Comparison of ENCODE assay signal across 18 cellular contexts in genomic region chr14:99541211-99541610, GRCh38.
DNase-seq lines count a peak whose midpoint lies in the region; ATAC-seq, FAIRE-seq and TF ChIP-seq lines count a peak whose summit lies in the region.
"Had no signal": no experiment of that assay in that cellular context is flagged by ENCODE, and none has a peak within 500 bp of the region (broad histone marks: within the 10 kb centered on the region; RNA-seq: fewer than 3 reads in every experiment).

No MANE protein-coding gene starts in this region.

- no peaks in the 10 kb centered on the region for H3K36me3 Mint-ChIP-seq in nephron progenitor cell (ENCODE audit: low read depth)
- no peaks in the 10 kb centered on the region for H3K36me3 Mint-ChIP-seq in HFFc6 (ENCODE audit: low read depth)
- H3K36me3 Mint-ChIP-seq: CD14-positive monocyte had no signal

- no peak overlapping the region for H3K23ac ChIP-seq in H1 (ENCODE audit: insufficient read length)

- 0 out of 2 replicates have a peak overlapping the region, but pooled peaks have one; percentile 10 for H3K4me2 ChIP-seq in PC-9
- H3K4me2 ChIP-seq in H1 (ENCODE audit: insufficient read depth in 1 of 2, low read depth in 2 of 2, low read length in 2 of 2): no peak overlapping the region

- CTCF ChIA-PET in PC-9 (lab: Charles Lee) (no interaction called here), H1 (lab: Charles Lee; ENCODE audit: partially characterized antibody) (interaction anchor here (0.8 to 3.6 kb wide), 17 partner anchors 8 to 87 kb away, joined by 3 to 19 read pairs (median 4); no protein-coding TSS in a partner anchor)

- H3K27ac Mint-ChIP-seq in nephron progenitor cell: no peak overlapping the region
- no peak overlapping the region; the same call in 1 of the 2 replicates for H3K27ac Mint-ChIP-seq in HFFc6

- H3K9ac ChIP-seq in H1 (replicated peaks in 1 of 4; ENCODE audit: extremely low read depth in 1 of 4, low read depth in 3 of 4, low read length in 3 of 4): no peak overlapping the region
- H3K9ac ChIP-seq: GM23248 had no signal

- H4K8ac ChIP-seq in H1 (ENCODE audit: extremely low read depth, insufficient read depth, low read length): no peak overlapping the region

- H3K18ac ChIP-seq in H1 (ENCODE audit: extremely low read depth, low read length): no peak overlapping the region

- H3K36me3 ChIP-seq in BE2C: no peaks in the 10 kb centered on the region; the same call in 1 of the 2 replicates
- no peaks in the 10 kb centered on the region for H3K36me3 ChIP-seq in PC-9 (ENCODE audit: low read depth)
- H3K36me3 ChIP-seq in H1 (ENCODE audit: control insufficient read depth in 2 of 4, insufficient read depth in 4 of 4, low read length in 3 of 4): no peaks in the 10 kb centered on the region
- H3K36me3 ChIP-seq: SJSA1 had no signal

- POLR2A ChIA-PET in PC-9 (lab: Charles Lee; ENCODE audit: unreplicated experiment) (no interaction called here), H1 (lab: Charles Lee; ENCODE audit: partially characterized antibody) (no interaction called here)

- H3F3A ChIP-seq in PC-9 (ENCODE audit: insufficient read depth, low read depth): no peaks in the 10 kb centered on the region

- no peak overlapping the region for H3K27ac ChIP-seq in PC-9
- H3K27ac ChIP-seq in H1 (ENCODE audit: low read depth, low read length): no peak overlapping the region
- H3K27ac ChIP-seq: GM23248, SJSA1 had no signal

- H3K56ac ChIP-seq in H1 (replicated peaks; ENCODE audit: insufficient read length, low read depth, low read length): no peak overlapping the region

- no peaks in the 10 kb centered on the region for H3K9me3 ChIP-seq in BE2C
- no peaks in the 10 kb centered on the region for H3K9me3 ChIP-seq in PC-9 (ENCODE audit: insufficient read depth, low read depth)
- no peaks in the 10 kb centered on the region for H3K9me3 ChIP-seq in H1 (ENCODE audit: insufficient read depth in 2 of 2, low read depth in 1 of 2, low read length in 1 of 2)
- H3K9me3 ChIP-seq: SJSA1 had no signal

- H2BK120ac ChIP-seq in H1 (replicated peaks; ENCODE audit: low read depth, low read length): no peak overlapping the region

- no peak overlapping the region for H2BK15ac ChIP-seq in H1 (ENCODE audit: low read length)

- H3K9me3 Mint-ChIP-seq in nephron progenitor cell (no peaks in the 10 kb centered on the region), HFFc6 (no peaks in the 10 kb centered on the region)
- H3K9me3 Mint-ChIP-seq: CD14-positive monocyte had no signal

- 93% methylated on average over 10 of the region's 10 CpGs; no CpG with 5 or more reads in 1 of the 2 experiments for WGBS in H1 (ENCODE audit: extremely low coverage in 1 of 2, insufficient coverage in 1 of 2, insufficient read length in 1 of 2, insufficient replicate concordance in 2 of 2, low coverage in 1 of 2, low lambda C conversion rate in 2 of 2, missing lambda C conversion rate in 1 of 2), 2 experiments

- no peaks in the 10 kb centered on the region for H3K9me2 ChIP-seq in PC-9 (ENCODE audit: insufficient read depth)

- H3K4me3 Mint-ChIP-seq in nephron progenitor cell (peak overlapping the region; percentile 54), HFFc6 (no peak overlapping the region)
- H3K4me3 Mint-ChIP-seq: CD14-positive monocyte had no signal

- intact Hi-C loops in PC-9 (cut with micrococcal nuclease; ENCODE audit: unreplicated experiment): no loop called here

- H3K27me3 ChIP-seq in BE2C (no peaks in the 10 kb centered on the region), PC-9 (ENCODE audit: insufficient read depth, low read depth) (no peaks in the 10 kb centered on the region), H1 (replicated peaks in 1 of 4; ENCODE audit: control insufficient read depth in 3 of 4, extremely low read depth in 1 of 4, insufficient read depth in 3 of 4, low read length in 3 of 4) (no peaks in the 10 kb centered on the region)
- H3K27me3 ChIP-seq: SJSA1 had no signal

- no peak for FAIRE-seq in H1 (lab: Jason Lieb, UNC)
- FAIRE-seq in GM19239 (lab: Jason Lieb, UNC): no peak

- TF ChIP-seq CTCF in BE2C (IDR thresholded peaks at IDR 0.05; ENCODE audit: low read depth, low read length) (no peak), PC-9 (conservative IDR thresholded peaks at IDR 0.05) (no peak), H1 (IDR thresholded peaks at IDR 0.05; ENCODE audit: control extremely low read depth in 1 of 3, insufficient read depth in 1 of 3, low read depth in 1 of 3, low read length in 3 of 3) (no peak), nephron progenitor cell (IDR thresholded peaks at IDR 0.05) (no peak), HFFc6 (IDR thresholded peaks at IDR 0.05) (no peak)

- no TSS peak for BruUV-seq in PC-9 (replicated peaks; lab: Mats Ljungman, UMichigan)

- H4K5ac ChIP-seq in H1 (ENCODE audit: insufficient read length, low read depth, low read length): no peak overlapping the region

- H3K4me1 Mint-ChIP-seq in nephron progenitor cell (peaks cover 88% of the 10 kb centered on the region), HFFc6 (ENCODE audit: low read depth) (peaks cover 53% of the 10 kb centered on the region)
- H3K4me1 Mint-ChIP-seq: CD14-positive monocyte had no signal

- no peak overlapping the region for H2BK5ac ChIP-seq in H1 (ENCODE audit: low read depth, low read length)

- H2AFZ ChIP-seq in PC-9 (no peak overlapping the region), H1 (ENCODE audit: low read length) (no peak overlapping the region)
- H2AFZ ChIP-seq: GM23248 had no signal

- no peak for ATAC-seq in HG03135 (IDR thresholded peaks at IDR 0.05; ENCODE audit: unreplicated experiment)
- no peak for ATAC-seq in HG03571 (IDR thresholded peaks at IDR 0.05; ENCODE audit: unreplicated experiment)

- TF ChIP-seq EP300 in H1 (IDR thresholded peaks at IDR 0.05; ENCODE audit: borderline replicate concordance in 1 of 2, low read depth in 2 of 2, low read length in 2 of 2): no peak

- H3K4me3 ChIP-seq in BE2C (ENCODE audit: low read depth, low read length) (peak overlapping the region; percentile 14; the same call in 1 of the 2 replicates), PC-9 (no peak overlapping the region), H1 (ENCODE audit: extremely low read depth in 1 of 4, insufficient read depth in 2 of 4, low read depth in 3 of 4, low read length in 4 of 4) (no peak overlapping the region)
- H3K4me3 ChIP-seq: GM23248, SJSA1 had no signal

- no peak for TF ChIP-seq POLR2A in H1 (IDR thresholded peaks at IDR 0.05; ENCODE audit: control extremely low read depth in 1 of 2, low read depth in 2 of 2, low read length in 2 of 2)

- H3K79me1 ChIP-seq in H1 (ENCODE audit: low read depth, low read length): peaks cover 34% of the 10 kb centered on the region

- no peak overlapping the region for H4K91ac ChIP-seq in H1 (replicated peaks; ENCODE audit: insufficient read length, low read length)

- H3K27me3 Mint-ChIP-seq in nephron progenitor cell (ENCODE audit: low read depth, poor library complexity): peaks cover 8% of the 10 kb centered on the region
- H3K27me3 Mint-ChIP-seq in HFFc6 (ENCODE audit: insufficient read depth): peaks cover 6% of the 10 kb centered on the region

- H3K4me1 ChIP-seq in BE2C (peaks cover 78% of the 10 kb centered on the region), PC-9 (replicated peaks; ENCODE audit: insufficient read depth) (peaks cover 20% of the 10 kb centered on the region), H1 (replicated peaks in 1 of 4; ENCODE audit: control insufficient read depth in 3 of 4, insufficient read depth in 4 of 4, low read length in 3 of 4) (peaks cover 6 to 43% (median 24%) of the 10 kb centered on the region in 4 experiments)

- H4K20me1 ChIP-seq in PC-9 (ENCODE audit: insufficient read depth) (no peaks in the 10 kb centered on the region), H1 (replicated peaks in 1 of 2; ENCODE audit: control insufficient read depth in 1 of 2, insufficient read depth in 2 of 2, low read length in 2 of 2) (peaks cover 10 to 21% of the 10 kb centered on the region in 2 experiments)

- H2BK12ac ChIP-seq in H1 (ENCODE audit: low read depth, low read length): no peak overlapping the region

- H3K79me2 ChIP-seq in PC-9 (ENCODE audit: low read depth): no peaks in the 10 kb centered on the region
- peaks cover 0 to 75% of the 10 kb centered on the region in 2 experiments; a peak in 2 of 4 replicates for H3K79me2 ChIP-seq in H1 (ENCODE audit: control insufficient read depth in 1 of 2, insufficient read depth in 2 of 2, low read length in 2 of 2)

- no peak for TF ChIP-seq RAD21 in H1 (IDR thresholded peaks at IDR 0.05 in 1 of 2, conservative IDR thresholded peaks at IDR 0.05 in 1 of 2; ENCODE audit: low read depth in 2 of 2, low read length in 2 of 2)

- no peak overlapping the region for H2BK20ac ChIP-seq in H1 (ENCODE audit: low read length)

- H3K14ac ChIP-seq in H1 (ENCODE audit: insufficient read length): no peak overlapping the region

- peak overlapping the region; percentile 32; the same call in 1 of the 2 replicates for H2AK5ac ChIP-seq in H1 (ENCODE audit: low read depth, low read length)

- DNase-seq in BE2C: no peak
- DNase-seq in PC-9: no peak
- DNase-seq in H1 (ENCODE audit: low read depth in 1 of 2, low spot score in 2 of 2): no peak
- DNase-seq in nephron progenitor cell: no peak
- DNase-seq in HFFc6: no peak
- DNase-seq in GM19239 (ENCODE audit: insufficient read length, low spot score): no peak
- DNase-seq: DMS153, GM23248, IMR-90, NCI-H1105 treated with DMSO at 0.1 percent for 48 hours, NCI-H187 treated with DMSO at 0.1 percent for 48 hours, NCI-H2171, NCI-H446 treated with DMSO at 0.1 percent for 48 hours, NCI-H748 treated with DMSO at 0.1 percent for 48 hours had no signal

- H3K23me2 ChIP-seq in H1 (ENCODE audit: low read depth, low read length): no peaks in the 10 kb centered on the region

- no peak overlapping the region for H3K4ac ChIP-seq in H1 (replicated peaks; ENCODE audit: insufficient read length, low read depth, low read length)

TF ChIP-seq in H1, 55 proteins besides CTCF, POLR2A, EP300 and RAD21 (continues in another document):
- TF ChIP-seq POU5F1 (IDR thresholded peaks at IDR 0.05; ENCODE audit: low read depth, low read length) (no peak), BCL11A (IDR thresholded peaks at IDR 0.05; ENCODE audit: low read depth in 2 of 2, low read length in 2 of 2) (no peak), SP1 (IDR thresholded peaks at IDR 0.05; ENCODE audit: low read depth, low read length) (no peak), RFX5 (IDR thresholded peaks at IDR 0.05; ENCODE audit: borderline replicate concordance, low read depth, low read length) (no peak), JUN (IDR thresholded peaks at IDR 0.05; ENCODE audit: low read depth, low read length) (no peak), RBBP5 (IDR thresholded peaks at IDR 0.05; ENCODE audit: borderline replicate concordance, low read depth, low read length) (no peak), KDM5A (IDR thresholded peaks at IDR 0.05; ENCODE audit: low read length) (no peak), SAP30 (IDR thresholded peaks at IDR 0.05; ENCODE audit: insufficient read depth, insufficient replicate concordance, low read length) (no peak)
- TF ChIP-seq, protein P1, sequence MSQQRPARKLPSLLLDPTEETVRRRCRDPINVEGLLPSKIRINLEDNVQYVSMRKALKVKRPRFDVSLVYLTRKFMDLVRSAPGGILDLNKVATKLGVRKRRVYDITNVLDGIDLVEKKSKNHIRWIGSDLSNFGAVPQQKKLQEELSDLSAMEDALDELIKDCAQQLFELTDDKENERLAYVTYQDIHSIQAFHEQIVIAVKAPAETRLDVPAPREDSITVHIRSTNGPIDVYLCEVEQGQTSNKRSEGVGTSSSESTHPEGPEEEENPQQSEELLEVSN (IDR thresholded peaks at IDR 0.05): no peak
